Comparison of ENCODE assay signal across 8 cellular contexts in the genomic region with DNA sequence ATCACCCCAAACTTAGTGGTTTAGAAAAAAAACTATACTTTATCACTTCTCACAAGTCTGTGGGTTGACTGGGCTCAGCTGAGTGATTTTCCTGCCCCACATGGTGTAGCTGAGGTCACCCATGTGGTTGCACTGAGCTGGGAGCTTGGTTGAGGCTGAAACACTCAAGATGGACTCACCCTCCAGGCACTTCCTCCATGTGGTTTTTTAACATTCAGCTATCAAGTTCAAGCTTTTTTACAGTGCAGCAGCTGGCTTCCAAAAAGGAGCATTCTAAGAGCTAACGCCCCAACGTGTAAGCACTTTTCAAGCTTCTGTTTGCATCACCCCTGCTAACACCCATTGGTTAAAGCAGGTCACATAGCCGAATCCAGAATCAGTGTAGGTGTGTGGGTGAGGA.
DNase-seq lines count a peak whose midpoint lies in the region; ATAC-seq and TF ChIP-seq lines count a peak whose summit lies in the region.

No MANE protein-coding gene starts in this region.

- no peaks in the 10 kb centered on the region for H3K36me3 ChIP-seq in suprapubic skin

- H3K27me3 ChIP-seq in HL-60 (ENCODE audit: insufficient read depth, poor library complexity, severe bottlenecking) (no peaks in the 10 kb centered on the region), suprapubic skin (no peaks in the 10 kb centered on the region)

- H3K9me3 Mint-ChIP-seq in activated T-cell treated with anti-CD3 and anti-CD28 coated beads, Interleukin-2, amount 50 U/mL, for 4 hours = no peaks in the 10 kb centered on the region

- DNase-seq in GM04503 (ENCODE audit: low read depth) (peak; percentile 62), HL-60 (ENCODE audit: low read depth in 1 of 2, low spot score in 1 of 2) (peak; percentile 45 to 91), islet precursor cell (no peak), suprapubic skin (ENCODE audit: low spot score in 2 of 2) (no peak), pons (ENCODE audit: low spot score) (no peak)
- DNase-seq in activated T-cell treated with anti-CD3 and anti-CD28 coated beads, Interleukin-2, amount 50 U/mL, for 4 hours = no peak
- peak; percentile 13 to 29 for DNase-seq in stimulated activated CD4-positive, alpha-beta T cell treated with anti-CD3 and anti-CD28 coated beads, Interleukin-4, amount 100 ng/mL, for 48 hours (ENCODE audit: low read depth in 2 of 2)

- no peaks in the 10 kb centered on the region for H3K4me1 ChIP-seq in suprapubic skin

- H3K4me3 ChIP-seq in HL-60 (replicated peaks; ENCODE audit: insufficient read depth, low read length) = no peak overlapping the region
- H3K4me3 ChIP-seq in suprapubic skin = no peak overlapping the region

- no peaks in the 10 kb centered on the region for H3K9me3 ChIP-seq in suprapubic skin

- peaks cover 11% of the 10 kb centered on the region for H3K4me1 Mint-ChIP-seq in activated T-cell treated with anti-CD3 and anti-CD28 coated beads, Interleukin-2, amount 50 U/mL, for 4 hours (ENCODE audit: low read depth)

- TF ChIP-seq POLR2A in suprapubic skin (IDR thresholded peaks at IDR 0.05) = no peak

- H3K36me3 Mint-ChIP-seq in activated T-cell treated with anti-CD3 and anti-CD28 coated beads, Interleukin-2, amount 50 U/mL, for 4 hours (ENCODE audit: insufficient read depth) = no peaks in the 10 kb centered on the region

- H3K4me3 Mint-ChIP-seq in activated T-cell treated with anti-CD3 and anti-CD28 coated beads, Interleukin-2, amount 50 U/mL, for 4 hours = no peak overlapping the region

- peak; percentile 98 for ATAC-seq in GM21447 (IDR thresholded peaks at IDR 0.05; ENCODE audit: unreplicated experiment)
- peak; percentile 62 to 82 for ATAC-seq in activated T-cell treated with anti-CD3 and anti-CD28 coated beads, Interleukin-2, amount 50 U/mL, for 4 hours

- no peaks in the 10 kb centered on the region for H3K27me3 Mint-ChIP-seq in activated T-cell treated with anti-CD3 and anti-CD28 coated beads, Interleukin-2, amount 50 U/mL, for 4 hours (ENCODE audit: low read depth)

- no peak for TF ChIP-seq EP300 in suprapubic skin (IDR thresholded peaks at IDR 0.05)

- 67% methylated on average over 3 of the region's 3 CpGs for WGBS in suprapubic skin

- TF ChIP-seq CTCF in HL-60 (IDR thresholded peaks at IDR 0.05; ENCODE audit: insufficient read depth, low read length) = no peak
- TF ChIP-seq CTCF in suprapubic skin (IDR thresholded peaks at IDR 0.05) = no peak

- H3K27ac ChIP-seq in HL-60 (replicated peaks) = peak overlapping the region; percentile 58
- no peak overlapping the region for H3K27ac ChIP-seq in suprapubic skin

Comparison
In these comparisons a context has a peak if more than half of its experiments do, and no peak if none do; other contexts are left out.
1. DNase-seq: peak in GM04503 (single experiment), HL-60 (2 of 2) and stimulated activated CD4-positive, alpha-beta T cell treated with anti-CD3 and anti-CD28 coated beads, Interleukin-4, amount 100 ng/mL, for 48 hours (2 of 2); none in activated T-cell treated with anti-CD3 and anti-CD28 coated beads, Interleukin-2, amount 50 U/mL, for 4 hours (single experiment), islet precursor cell (single experiment), suprapubic skin (0 of 2) and pons (single experiment).